In the genomic region with DNA sequence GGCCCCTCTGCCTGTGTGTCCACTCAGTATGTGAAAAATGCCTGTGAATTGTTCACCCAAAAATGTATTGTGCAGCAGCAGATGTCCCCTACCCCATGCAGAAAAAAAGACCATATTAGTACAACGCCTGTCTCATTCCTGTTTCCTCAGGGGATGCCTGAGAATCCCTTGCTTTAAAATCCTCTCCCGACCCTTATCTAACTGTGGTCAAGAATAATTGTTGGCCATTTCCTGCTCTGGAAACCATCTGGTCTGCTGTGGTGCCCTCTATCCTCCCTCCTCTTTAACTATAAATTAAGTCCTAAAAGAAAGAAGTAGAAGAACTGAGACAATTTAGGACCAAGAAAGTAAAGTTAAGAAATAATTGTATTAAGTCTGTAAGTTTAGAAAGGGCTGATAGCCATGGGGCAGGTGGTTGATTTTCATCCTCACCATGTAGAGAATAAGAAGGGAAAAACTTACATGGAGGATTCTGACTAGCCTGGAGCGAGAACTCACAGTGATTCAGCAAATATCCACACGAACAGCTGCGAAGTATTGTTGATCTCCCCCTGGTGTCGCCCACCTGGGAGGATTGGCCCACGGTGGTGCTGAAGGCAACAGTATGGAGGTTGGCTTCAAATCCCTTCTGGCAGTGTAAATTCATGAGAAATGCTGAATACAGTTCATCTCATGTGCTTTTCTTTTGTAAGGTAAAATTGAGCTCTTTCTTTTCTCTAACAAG, we compare ENCODE assay signal across 17 cellular contexts.
DNase-seq lines count a peak whose midpoint lies in the region; FAIRE-seq and TF ChIP-seq lines count a peak whose summit lies in the region.
"Had no signal": no experiment of that assay in that cellular context is flagged by ENCODE, and none has a peak within 500 bp of the region (broad histone marks: within the 10 kb centered on the region; RNA-seq: fewer than 3 reads in every experiment).

No MANE protein-coding gene starts in this region.

- H3K4me1 Mint-ChIP-seq in astrocyte (ENCODE audit: low read depth, unreplicated experiment), result peaks cover 85% of the 10 kb centered on the region
- H3K4me1 Mint-ChIP-seq in glutamatergic neuron (ENCODE audit: low read depth, unreplicated experiment), result peaks cover 20% of the 10 kb centered on the region

- H3F3A ChIP-seq in smooth muscle cell (ENCODE audit: low read depth), result peaks cover 66% of the 10 kb centered on the region

- H4K20me1 ChIP-seq in astrocyte (ENCODE audit: insufficient read depth, low read length) (no peaks in the 10 kb centered on the region), smooth muscle cell (ENCODE audit: low read depth) (no peaks in the 10 kb centered on the region)

- in situ Hi-C loops in KBM-7 (cut with MboI; ENCODE audit: low pct_unique_long_range_greater_than_20kb, low sequenced_read_pairs), result no loop called here

- H3K9ac ChIP-seq in astrocyte (ENCODE audit: low read length) (peak overlapping the region; percentile 81), smooth muscle cell (ENCODE audit: low read depth) (peak overlapping the region; percentile 95)

- H3K9me3 Mint-ChIP-seq in astrocyte (ENCODE audit: unreplicated experiment), result peaks cover 7% of the 10 kb centered on the region
- H3K9me3 Mint-ChIP-seq in glutamatergic neuron (ENCODE audit: unreplicated experiment), result peaks cover 3% of the 10 kb centered on the region
- H3K9me3 Mint-ChIP-seq: activated CD8-positive, alpha-beta T cell treated with anti-CD3 and anti-CD28 coated beads for 36 hours; activated naive CD4-positive, alpha-beta T cell treated with anti-CD3 and anti-CD28 coated beads, Interleukin-2, amount 10 ng/mL, durations not matched to agents 7 days and 5 days; CD4-positive, alpha-beta T cell; stimulated activated naive CD8-positive, alpha-beta T cell treated with anti-CD3 and anti-CD28 coated beads, Interleukin-15, amount 100 ng/mL, for 72 hours; T-helper 1 cell treated with Interleukin-12 subunit alpha and Interleukin-12 subunit beta and Interleukin-4 antibody, amounts not matched to agents 30 μg/mL and 1 μg/mL, for 36 hours had no signal

- TF ChIP-seq CTCF in astrocyte (IDR thresholded peaks at IDR 0.05; ENCODE audit: insufficient read depth, low read depth, low read length) (no peak), glutamatergic neuron (IDR thresholded peaks at IDR 0.05; ENCODE audit: partially characterized antibody, unreplicated experiment) (no peak), smooth muscle cell (IDR thresholded peaks at IDR 0.05; ENCODE audit: borderline replicate concordance, insufficient read depth, poor library complexity, severe bottlenecking) (no peak)

- H3K4me3 Mint-ChIP-seq in astrocyte (ENCODE audit: unreplicated experiment) (no peak overlapping the region), glutamatergic neuron (ENCODE audit: unreplicated experiment) (no peak overlapping the region)
- H3K4me3 Mint-ChIP-seq: activated CD8-positive, alpha-beta T cell treated with anti-CD3 and anti-CD28 coated beads for 36 hours; activated naive CD4-positive, alpha-beta T cell treated with anti-CD3 and anti-CD28 coated beads, Interleukin-2, amount 10 ng/mL, durations not matched to agents 7 days and 5 days; CD4-positive, alpha-beta T cell; dendritic cell treated with granulocyte-macrophage colony-stimulating factor and Interleukin-4, amounts not matched to agents 40 ng/mL and 50 ng/mL, for 4 days; stimulated activated naive CD8-positive, alpha-beta T cell treated with anti-CD3 and anti-CD28 coated beads, Interleukin-15, amount 100 ng/mL, for 72 hours; T-helper 1 cell treated with Interleukin-12 subunit alpha and Interleukin-12 subunit beta and Interleukin-4 antibody, amounts not matched to agents 30 μg/mL and 1 μg/mL, for 36 hours had no signal

- peaks cover 4% of the 10 kb centered on the region for H3K36me3 ChIP-seq in astrocyte (ENCODE audit: insufficient read depth, low read length)
- no peaks in the 10 kb centered on the region for H3K36me3 ChIP-seq in smooth muscle cell (ENCODE audit: low read depth)

- peak overlapping the region; percentile 67 for H3K27ac Mint-ChIP-seq in astrocyte (ENCODE audit: unreplicated experiment)
- peak overlapping the region; percentile 26 for H3K27ac Mint-ChIP-seq in glutamatergic neuron (ENCODE audit: unreplicated experiment)
- H3K27ac Mint-ChIP-seq: activated CD8-positive, alpha-beta T cell treated with anti-CD3 and anti-CD28 coated beads for 36 hours; activated naive CD4-positive, alpha-beta T cell treated with anti-CD3 and anti-CD28 coated beads, Interleukin-2, amount 10 ng/mL, durations not matched to agents 7 days and 5 days; CD4-positive, alpha-beta T cell; dendritic cell treated with granulocyte-macrophage colony-stimulating factor and Interleukin-4, amounts not matched to agents 40 ng/mL and 50 ng/mL, for 4 days; stimulated activated naive CD8-positive, alpha-beta T cell treated with anti-CD3 and anti-CD28 coated beads, Interleukin-15, amount 100 ng/mL, for 72 hours; T-helper 1 cell treated with Interleukin-12 subunit alpha and Interleukin-12 subunit beta and Interleukin-4 antibody, amounts not matched to agents 30 μg/mL and 1 μg/mL, for 36 hours had no signal

- FAIRE-seq in astrocyte (lab: Jason Lieb, UNC) (peak; percentile 9), HTR-8/SVneo (lab: Jason Lieb, UNC) (no peak)

- no peaks in the 10 kb centered on the region for H3K27me3 Mint-ChIP-seq in astrocyte (ENCODE audit: low read depth, unreplicated experiment)
- peaks cover 3% of the 10 kb centered on the region for H3K27me3 Mint-ChIP-seq in glutamatergic neuron (ENCODE audit: unreplicated experiment)

- H3K4me2 ChIP-seq in astrocyte (ENCODE audit: low read length) (peak overlapping the region; percentile 6), smooth muscle cell (peak overlapping the region; percentile 74)

- no peaks in the 10 kb centered on the region for H3K9me3 ChIP-seq in astrocyte (ENCODE audit: insufficient read depth, low read depth, low read length)
- H3K9me3 ChIP-seq in smooth muscle cell (replicated peaks; ENCODE audit: low read depth), result no peaks in the 10 kb centered on the region

- H3K36me3 Mint-ChIP-seq in astrocyte (ENCODE audit: low read depth, unreplicated experiment) (peaks cover 75% of the 10 kb centered on the region), glutamatergic neuron (ENCODE audit: unreplicated experiment) (peaks cover 5% of the 10 kb centered on the region)
- H3K36me3 Mint-ChIP-seq: activated naive CD4-positive, alpha-beta T cell treated with anti-CD3 and anti-CD28 coated beads, Interleukin-2, amount 10 ng/mL, durations not matched to agents 7 days and 5 days had no signal

- WGBS in smooth muscle cell (ENCODE audit: low lambda C conversion rate), result 19% methylated on average over 7 of the region's 7 CpGs

- H3K27ac ChIP-seq in astrocyte (ENCODE audit: low read depth, low read length) (peak overlapping the region; percentile 98), smooth muscle cell (ENCODE audit: low read depth) (peak overlapping the region; percentile 100)

- no peak overlapping the region for H3K4me3 ChIP-seq in astrocyte (ENCODE audit: insufficient read depth, low read depth, low read length)
- H3K4me3 ChIP-seq in smooth muscle cell, result no peak overlapping the region

- H3K79me2 ChIP-seq in astrocyte (ENCODE audit: insufficient read depth, low read length), result peaks cover 40% of the 10 kb centered on the region
- H3K79me2 ChIP-seq in smooth muscle cell (ENCODE audit: low read depth), result peaks cover 34% of the 10 kb centered on the region

- H3K27me3 ChIP-seq in astrocyte (ENCODE audit: insufficient read depth, low read length) (no peaks in the 10 kb centered on the region), smooth muscle cell (ENCODE audit: low read depth) (no peaks in the 10 kb centered on the region)

- DNase-seq in H4 (ENCODE audit: low spot score) (peak; percentile 50), astrocyte (ENCODE audit: low read depth) (peak; percentile 91), glutamatergic neuron (no peak), smooth muscle cell (lab: John Stamatoyannopoulos, UW; ENCODE audit: unreplicated experiment) (no peak), HTR-8/SVneo (ENCODE audit: insufficient read length, low spot score) (no peak), T-helper 2 cell (no peak), KBM-7 (no peak)
- DNase-seq in activated naive CD4-positive, alpha-beta T cell treated with anti-CD3 and anti-CD28 coated beads, Interleukin-2, amount 50 U/mL, for 16 hours, result no peak
- DNase-seq: activated CD8-positive, alpha-beta T cell treated with anti-CD3 and anti-CD28 coated beads for 36 hours; activated naive CD4-positive, alpha-beta T cell treated with anti-CD3 and anti-CD28 coated beads, Interleukin-2, amount 10 ng/mL, durations not matched to agents 7 days and 5 days; CD4-positive, alpha-beta T cell; hippocampal formation; Karpas-422; NCI-H2107; stimulated activated naive CD8-positive, alpha-beta T cell treated with anti-CD3 and anti-CD28 coated beads, Interleukin-15, amount 100 ng/mL, for 72 hours had no signal

- H2AFZ ChIP-seq in astrocyte (ENCODE audit: low read depth, low read length) (no peak overlapping the region), smooth muscle cell (ENCODE audit: low read depth) (no peak overlapping the region)

- H3K4me1 ChIP-seq in astrocyte (ENCODE audit: insufficient read depth, low read length), result peaks cover 87% of the 10 kb centered on the region
- H3K4me1 ChIP-seq in smooth muscle cell (ENCODE audit: low read depth), result peaks cover 55% of the 10 kb centered on the region

Comparison
In these comparisons a context has a peak if more than half of its experiments do, and no peak if none do; other contexts are left out.
1. DNase-seq: peak in H4 (single experiment) and astrocyte (single experiment); none in glutamatergic neuron (single experiment), smooth muscle cell (single experiment), HTR-8/SVneo (single experiment), T-helper 2 cell (0 of 5), KBM-7 (single experiment) and activated naive CD4-positive, alpha-beta T cell treated with anti-CD3 and anti-CD28 coated beads, Interleukin-2, amount 50 U/mL, for 16 hours (single experiment).